ENCODE assay signal across 11 cellular contexts in genomic region chr13:43587376-43587775, GRCh38.
"Had no signal": no experiment of that assay in that cellular context is flagged by ENCODE, and none has a peak within 500 bp of the region (broad histone marks: within the 10 kb centered on the region; RNA-seq: fewer than 3 reads in every experiment).

No MANE protein-coding gene starts in this region.

- DNase-seq: GM23248, GOT3, H7, H9, HCEC 1CT, HFFc6 had no signal

- ATAC-seq: GM23338, HCT116 had no signal

- H3K9ac ChIP-seq: GM23248 had no signal

- H3K9me3 ChIP-seq: HAP-1 had no signal

- H3K4me2 ChIP-seq: GM23338 had no signal

- H2AFZ ChIP-seq: GM23248, GM23338 had no signal

- H3K4me3 ChIP-seq: GM23248, GM23338, HAP-1 had no signal

- FAIRE-seq: H1, H54 had no signal

- H3K4me1 ChIP-seq: HAP-1 had no signal

- H3K36me3 ChIP-seq: HAP-1 had no signal

- H3K27ac ChIP-seq: GM23248 had no signal
